In the genomic region with DNA sequence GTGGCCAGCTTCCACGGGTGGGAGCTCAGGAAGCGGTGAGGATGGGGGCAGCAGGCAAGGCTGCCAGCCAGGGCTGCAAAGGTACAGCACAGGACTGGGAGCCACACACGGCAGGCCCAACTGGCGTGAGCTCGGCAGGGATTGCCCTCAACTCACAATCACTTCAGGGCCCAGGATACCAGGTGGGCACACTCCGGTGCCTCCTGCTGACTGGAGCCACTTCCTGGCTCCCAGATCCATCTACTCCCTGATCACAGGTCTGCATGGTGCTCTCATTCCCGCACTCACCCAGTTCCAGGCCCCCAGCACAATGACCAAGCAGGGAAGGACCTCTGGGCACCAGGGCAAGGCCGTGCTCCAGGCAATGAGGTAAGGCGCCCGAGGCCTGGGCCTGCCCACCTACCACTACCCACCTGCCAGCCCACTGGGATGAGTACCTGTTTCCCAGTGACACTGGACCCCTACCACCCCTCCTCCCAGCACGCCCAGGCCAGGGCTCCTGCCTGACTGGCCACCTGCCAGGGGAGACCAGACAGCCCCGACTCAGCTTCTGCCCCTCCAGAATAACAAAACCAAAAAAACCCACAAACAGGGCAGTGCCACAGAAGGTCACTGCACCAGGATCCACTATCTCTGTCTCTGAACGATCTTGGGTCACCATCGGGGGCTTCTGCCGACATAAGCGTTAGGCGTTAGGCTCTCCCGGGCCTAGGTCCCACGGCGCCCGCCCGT, we compare ENCODE assay signal across 10 cellular contexts. TPM values are rescaled to one million over a fixed set of nuclear protein-coding genes. Genes with fewer than 3 reads are reported as not detected.
DNase-seq lines count a peak whose midpoint lies in the region; ATAC-seq and TF ChIP-seq lines count a peak whose summit lies in the region.
"Had no signal": no experiment of that assay in that cellular context is flagged by ENCODE, and none has a peak within 500 bp of the region (broad histone marks: within the 10 kb centered on the region; RNA-seq: fewer than 3 reads in every experiment).

No MANE protein-coding gene starts in this region.

- no peaks in the 10 kb centered on the region for H3K9me3 ChIP-seq in psoas muscle

- TF ChIP-seq CTCF in activated CD8-positive, alpha-beta T cell treated with anti-CD3 and anti-CD28 coated beads for 36 hours (IDR thresholded peaks at IDR 0.05) = no peak
- TF ChIP-seq CTCF in coronary artery (IDR thresholded peaks at IDR 0.05) = no peak
- TF ChIP-seq CTCF in psoas muscle (IDR thresholded peaks at IDR 0.05) = no peak

- CTCF ChIA-PET in activated CD8-positive, alpha-beta T cell treated with anti-CD3 and anti-CD28 coated beads for 36 hours (lab: Charles Lee) = interaction anchor here (1.1 to 2.2 kb wide), 2 partner anchors 80 to 122 kb away, joined by 5 to 7 read pairs; no protein-coding TSS in a partner anchor
- CTCF ChIA-PET in activated CD8-positive, alpha-beta T cell treated with anti-CD3 and anti-CD28 coated beads, Interleukin-2, amount 10 ng/mL, durations not matched to agents 7 days and 5 days (lab: Charles Lee) = no interaction called here

- H3K4me3 Mint-ChIP-seq in activated CD8-positive, alpha-beta T cell treated with anti-CD3 and anti-CD28 coated beads for 36 hours = peak overlapping the region; percentile 26
- no peak overlapping the region for H3K4me3 Mint-ChIP-seq in activated CD8-positive, alpha-beta T cell treated with anti-CD3 and anti-CD28 coated beads, Interleukin-2, amount 10 ng/mL, durations not matched to agents 7 days and 5 days

- H3K4me1 ChIP-seq in psoas muscle = peaks cover 79% of the 10 kb centered on the region

- H3K36me3 ChIP-seq in psoas muscle (ENCODE audit: insufficient read depth in 1 of 2, low read depth in 1 of 2) = no peaks in the 10 kb centered on the region

- peaks cover 2% of the 10 kb centered on the region for H3K4me1 Mint-ChIP-seq in activated CD8-positive, alpha-beta T cell treated with anti-CD3 and anti-CD28 coated beads for 36 hours (ENCODE audit: low read depth)
- peaks cover 19% of the 10 kb centered on the region for H3K4me1 Mint-ChIP-seq in activated CD8-positive, alpha-beta T cell treated with anti-CD3 and anti-CD28 coated beads, Interleukin-2, amount 10 ng/mL, durations not matched to agents 7 days and 5 days (ENCODE audit: low read depth)

- intact Hi-C loops in activated CD8-positive, alpha-beta T cell treated with anti-CD3 and anti-CD28 coated beads for 36 hours (cut with micrococcal nuclease) = no loop called here
- intact Hi-C loops in psoas muscle (cut with DNase I) = loop anchor here in 1 of 2 donors (2.0 to 5.0 kb wide), 2 partner anchors 14 to 74 kb away; no protein-coding TSS in a partner anchor

- H3K27ac ChIP-seq in coronary artery (no peak overlapping the region), psoas muscle (peak overlapping the region; percentile 82)

- POLR2A ChIA-PET in activated CD8-positive, alpha-beta T cell treated with anti-CD3 and anti-CD28 coated beads for 36 hours (lab: Charles Lee) = no interaction called here
- POLR2A ChIA-PET in activated CD8-positive, alpha-beta T cell treated with anti-CD3 and anti-CD28 coated beads, Interleukin-2, amount 10 ng/mL, durations not matched to agents 7 days and 5 days (lab: Charles Lee) = no interaction called here

- H3K4me3 ChIP-seq in coronary artery (peak overlapping the region; percentile 77), psoas muscle (peak overlapping the region; percentile 40)

- no peak overlapping the region for H3K27ac Mint-ChIP-seq in activated CD8-positive, alpha-beta T cell treated with anti-CD3 and anti-CD28 coated beads for 36 hours
- no peak overlapping the region for H3K27ac Mint-ChIP-seq in activated CD8-positive, alpha-beta T cell treated with anti-CD3 and anti-CD28 coated beads, Interleukin-2, amount 10 ng/mL, durations not matched to agents 7 days and 5 days

- H3K36me3 Mint-ChIP-seq in activated CD8-positive, alpha-beta T cell treated with anti-CD3 and anti-CD28 coated beads for 36 hours (ENCODE audit: low read depth) = no peaks in the 10 kb centered on the region
- H3K36me3 Mint-ChIP-seq in activated CD8-positive, alpha-beta T cell treated with anti-CD3 and anti-CD28 coated beads, Interleukin-2, amount 10 ng/mL, durations not matched to agents 7 days and 5 days (ENCODE audit: low read depth) = no peaks in the 10 kb centered on the region

- 44 to 55% (median 46%) methylated on average over 22 of the region's 22 CpGs for WGBS in psoas muscle, 3 donors

- H3K27me3 Mint-ChIP-seq in activated CD8-positive, alpha-beta T cell treated with anti-CD3 and anti-CD28 coated beads for 36 hours = peaks cover 19% of the 10 kb centered on the region
- H3K27me3 Mint-ChIP-seq in activated CD8-positive, alpha-beta T cell treated with anti-CD3 and anti-CD28 coated beads, Interleukin-2, amount 10 ng/mL, durations not matched to agents 7 days and 5 days (ENCODE audit: low read depth) = peaks cover 20% of the 10 kb centered on the region

- no peak for DNase-seq in activated CD8-positive, alpha-beta T cell treated with anti-CD3 and anti-CD28 coated beads for 36 hours
- no peak for DNase-seq in activated CD8-positive, alpha-beta T cell treated with anti-CD3 and anti-CD28 coated beads, Interleukin-2, amount 10 ng/mL, durations not matched to agents 7 days and 5 days
- peak; percentile 52 for DNase-seq in NCI-H69 (lab: John Stamatoyannopoulos, UW)
- no peak for DNase-seq in coronary artery (ENCODE audit: low spot score)
- DNase-seq in psoas muscle = no peak
- DNase-seq in T-helper 9 cell = no peak
- no peak for DNase-seq in GM19240 (ENCODE audit: insufficient read length, low spot score)
- DNase-seq: activated effector memory CD4-positive, alpha-beta T cell treated with anti-CD3 and anti-CD28 coated beads, Interleukin-2, amount 50 U/mL, for 16 hours; MV-4-11 had no signal

- no peak for ATAC-seq in activated CD8-positive, alpha-beta T cell treated with anti-CD3 and anti-CD28 coated beads for 36 hours
- no peak for ATAC-seq in activated CD8-positive, alpha-beta T cell treated with anti-CD3 and anti-CD28 coated beads, Interleukin-2, amount 10 ng/mL, durations not matched to agents 7 days and 5 days
- peak in 1 of 4 donors; percentile 2 for ATAC-seq in psoas muscle
- ATAC-seq in HG02678 (IDR thresholded peaks at IDR 0.05; ENCODE audit: unreplicated experiment) = no peak

- H3K9me3 Mint-ChIP-seq in activated CD8-positive, alpha-beta T cell treated with anti-CD3 and anti-CD28 coated beads for 36 hours = no peaks in the 10 kb centered on the region
- no peaks in the 10 kb centered on the region for H3K9me3 Mint-ChIP-seq in activated CD8-positive, alpha-beta T cell treated with anti-CD3 and anti-CD28 coated beads, Interleukin-2, amount 10 ng/mL, durations not matched to agents 7 days and 5 days (ENCODE audit: insufficient read depth)

- no peaks in the 10 kb centered on the region for H3K27me3 ChIP-seq in psoas muscle (ENCODE audit: insufficient read depth in 3 of 3, low read length in 2 of 3)

RNA-seq across cellular contexts. Expression of a gene that starts 1.8 kb away (rescaled TPM):
- total RNA-seq in activated CD8-positive, alpha-beta T cell treated with anti-CD3 and anti-CD28 coated beads for 36 hours = 1 to 10 TPM; 3.6 to 4.1 TPM
- 1 to 10 TPM; 2.5 to 2.9 TPM for total RNA-seq in activated CD8-positive, alpha-beta T cell treated with anti-CD3 and anti-CD28 coated beads, Interleukin-2, amount 10 ng/mL, durations not matched to agents 7 days and 5 days
- 10 to 100 TPM; 18.4 to 34.0 (median 28.2) TPM for total RNA-seq in psoas muscle
- 10 to 100 TPM; 10.6 to 25.9 (median 10.6) TPM for polyA plus RNA-seq in psoas muscle

RNA-seq across cellular contexts. Expression of a gene that starts 14.4 kb away (rescaled TPM):
- 1 to 10 TPM; 9.3 to 9.7 TPM for total RNA-seq in activated CD8-positive, alpha-beta T cell treated with anti-CD3 and anti-CD28 coated beads for 36 hours
- 10 to 100 TPM; 25.3 to 27.9 TPM for total RNA-seq in activated CD8-positive, alpha-beta T cell treated with anti-CD3 and anti-CD28 coated beads, Interleukin-2, amount 10 ng/mL, durations not matched to agents 7 days and 5 days
- 10 to 100 TPM; 23.3 to 44.5 (median 24.6) TPM for total RNA-seq in psoas muscle
- 10 to 100 TPM; 14.7 to 45.4 (median 22.3) TPM for polyA plus RNA-seq in psoas muscle
